21 cellular contexts compared by ENCODE assay signal in the genomic region with DNA sequence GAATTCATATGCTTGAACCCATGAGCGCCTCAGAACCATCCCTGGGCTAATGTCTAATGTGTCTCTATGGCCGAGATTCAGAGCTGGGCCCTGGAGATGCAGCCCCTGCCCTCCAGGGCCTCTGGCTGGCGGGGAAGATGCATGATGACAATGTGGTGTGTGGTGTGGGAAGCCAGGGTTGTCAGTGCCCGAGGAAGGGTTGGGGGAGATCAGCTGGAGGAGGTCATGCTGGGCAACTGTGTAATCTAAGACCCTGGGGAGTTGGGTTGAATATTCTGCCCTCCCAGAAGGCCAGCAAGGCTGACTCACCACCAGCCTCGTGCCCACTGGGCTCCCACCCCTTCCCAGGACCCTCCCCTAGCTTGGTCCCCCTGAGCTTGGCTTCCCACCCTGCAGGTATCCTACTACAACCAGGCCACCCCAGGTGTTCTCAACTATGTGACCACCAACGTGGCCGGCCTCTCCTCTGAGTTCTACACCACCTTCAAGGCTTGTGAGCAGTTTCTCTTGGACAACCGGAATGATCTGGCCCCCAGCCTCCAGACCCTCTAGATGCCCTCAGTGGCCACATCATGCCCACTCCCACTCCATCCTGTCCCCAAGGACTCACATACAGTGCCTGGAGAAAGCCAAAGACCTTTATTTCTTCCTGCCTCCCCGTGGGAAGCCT. TPM values are rescaled to one million over a fixed set of nuclear protein-coding genes. Genes with fewer than 3 reads are reported as not detected.
DNase-seq lines count a peak whose midpoint lies in the region; ATAC-seq and TF ChIP-seq lines count a peak whose summit lies in the region.
"Had no signal": no experiment of that assay in that cellular context is flagged by ENCODE, and none has a peak within 500 bp of the region (broad histone marks: within the 10 kb centered on the region; RNA-seq: fewer than 3 reads in every experiment).

No MANE protein-coding gene starts in this region.

- no peak overlapping the region for H3K4me2 ChIP-seq in mesenchymal stem cell (ENCODE audit: low read length, poor library complexity, severe bottlenecking)

- no peak overlapping the region for H2AFZ ChIP-seq in mesenchymal stem cell (ENCODE audit: low read depth, low read length)

- H2BK120ac ChIP-seq in mesenchymal stem cell (ENCODE audit: low read depth, low read length): no peak overlapping the region

- no peak overlapping the region for H4K8ac ChIP-seq in mesenchymal stem cell (ENCODE audit: low read length)

- no peak for TF ChIP-seq POLR2A in sigmoid colon (IDR thresholded peaks at IDR 0.05)

- peak overlapping the region; percentile 13 for H2AK5ac ChIP-seq in mesenchymal stem cell (ENCODE audit: low read length, severe bottlenecking)

- peaks cover 38% of the 10 kb centered on the region for H3K4me1 ChIP-seq in mesenchymal stem cell (ENCODE audit: control insufficient read depth, insufficient read depth, low read depth, low read length)
- no peaks in the 10 kb centered on the region for H3K4me1 ChIP-seq in sigmoid colon
- H3K4me1 ChIP-seq: Caco-2, HAP-1 had no signal

- H3K27ac Mint-ChIP-seq in natural killer cell treated with Interleukin-12 subunit alpha and Interleukin-12 subunit beta and Interleukin-15 and Interleukin-18, amount 100 ng/mL, for 72 hours: no peak overlapping the region
- H3K27ac Mint-ChIP-seq in natural killer cell: no peak overlapping the region
- peak overlapping the region in 2 of 7 donors; percentile 5 to 70 for H3K27ac Mint-ChIP-seq in CD14-positive monocyte
- H3K27ac Mint-ChIP-seq: CD4-positive, alpha-beta T cell had no signal

- H3K4me3 Mint-ChIP-seq in natural killer cell treated with Interleukin-12 subunit alpha and Interleukin-12 subunit beta and Interleukin-15 and Interleukin-18, amount 100 ng/mL, for 72 hours: no peak overlapping the region
- H3K4me3 Mint-ChIP-seq in natural killer cell (no peak overlapping the region), CD14-positive monocyte (no peak overlapping the region)
- H3K4me3 Mint-ChIP-seq: CD4-positive, alpha-beta T cell had no signal

- TF ChIP-seq EP300 in sigmoid colon (IDR thresholded peaks at IDR 0.05): no peak

- 82% methylated on average over 8 of the region's 9 CpGs for WGBS in mesenchymal stem cell
- 90 to 91% methylated on average over 9 of the region's 9 CpGs for WGBS in sigmoid colon, 2 donors

- peaks cover 0 to 2% of the 10 kb centered on the region in 2 donors for H3K27me3 Mint-ChIP-seq in natural killer cell treated with Interleukin-12 subunit alpha and Interleukin-12 subunit beta and Interleukin-15 and Interleukin-18, amount 100 ng/mL, for 72 hours
- no peaks in the 10 kb centered on the region for H3K27me3 Mint-ChIP-seq in natural killer cell (ENCODE audit: low read depth in 2 of 2)
- H3K27me3 Mint-ChIP-seq in CD14-positive monocyte (ENCODE audit: low read depth in 3 of 3): no peaks in the 10 kb centered on the region
- H3K27me3 Mint-ChIP-seq: CD4-positive, alpha-beta T cell had no signal

- H2BK12ac ChIP-seq in mesenchymal stem cell (ENCODE audit: low read length in 2 of 2): no peak overlapping the region

- H3K18ac ChIP-seq in mesenchymal stem cell (ENCODE audit: low read depth in 1 of 2, low read length in 2 of 2): no peak overlapping the region

- no peak overlapping the region for H3K23ac ChIP-seq in mesenchymal stem cell (ENCODE audit: low read length in 2 of 2)

- H4K91ac ChIP-seq in mesenchymal stem cell (ENCODE audit: low read length): no peak overlapping the region

- peak; percentile 32 for DNase-seq in natural killer cell treated with Interleukin-12 subunit alpha and Interleukin-12 subunit beta and Interleukin-15 and Interleukin-18, amount 100 ng/mL, for 72 hours (ENCODE audit: low spot score)
- no peak for DNase-seq in natural killer cell
- DNase-seq in mesenchymal stem cell: no peak
- peak; percentile 55 for DNase-seq in sigmoid colon
- DNase-seq in DMS53 treated with DMSO at 0.1 percent for 48 hours (lab: John Stamatoyannopoulos, UW; ENCODE audit: unreplicated experiment): no peak
- DNase-seq in anterior cingulate cortex (lab: John Stamatoyannopoulos, UW): no peak
- DNase-seq in CD14-positive monocyte (ENCODE audit: low spot score): no peak
- DNase-seq: Caco-2; CD4-positive, alpha-beta T cell; DMS153; GF-D8; NCI-H1105 treated with DMSO at 0.1 percent for 48 hours; NCI-H1694; NK-92 treated with Interleukin-12 subunit alpha and Interleukin-12 subunit beta, amount 100 ng/mL, for 24 hours had no signal

- H3K27ac ChIP-seq in mesenchymal stem cell (ENCODE audit: low read length, poor library complexity, severe bottlenecking): no peak overlapping the region
- no peak overlapping the region for H3K27ac ChIP-seq in sigmoid colon
- H3K27ac ChIP-seq: 22Rv1, SK-N-MC had no signal

- H2BK5ac ChIP-seq in mesenchymal stem cell (ENCODE audit: low read depth, low read length, poor library complexity, severe bottlenecking): no peak overlapping the region

- no peak overlapping the region for H3K4me3 ChIP-seq in mesenchymal stem cell (ENCODE audit: insufficient read depth in 1 of 2, low read depth in 1 of 2, low read length in 2 of 2)
- no peak overlapping the region for H3K4me3 ChIP-seq in sigmoid colon
- H3K4me3 ChIP-seq: HAP-1, K562, SK-N-MC had no signal

- no peak overlapping the region for H3K4ac ChIP-seq in mesenchymal stem cell (ENCODE audit: low read depth in 1 of 2, low read length in 2 of 2)

- no peak for ATAC-seq in natural killer cell treated with Interleukin-12 subunit alpha and Interleukin-12 subunit beta and Interleukin-15 and Interleukin-18, amount 100 ng/mL, for 72 hours
- ATAC-seq in natural killer cell (no peak), HG03354 (IDR thresholded peaks at IDR 0.05; ENCODE audit: poor library complexity, severe bottlenecking, unreplicated experiment) (no peak)

- H3K27me3 ChIP-seq in mesenchymal stem cell (ENCODE audit: control insufficient read depth in 1 of 2, insufficient read depth in 1 of 2, low read length in 2 of 2) (no peaks in the 10 kb centered on the region), sigmoid colon (no peaks in the 10 kb centered on the region)

- H3K4me1 Mint-ChIP-seq in natural killer cell treated with Interleukin-12 subunit alpha and Interleukin-12 subunit beta and Interleukin-15 and Interleukin-18, amount 100 ng/mL, for 72 hours (ENCODE audit: low read depth in 2 of 2): peaks cover 8 to 10% of the 10 kb centered on the region in 2 donors
- H3K4me1 Mint-ChIP-seq in natural killer cell (peaks cover 9 to 11% of the 10 kb centered on the region in 2 donors), CD14-positive monocyte (peaks cover 2% of the 10 kb centered on the region)

- H3K36me3 ChIP-seq in mesenchymal stem cell (ENCODE audit: control insufficient read depth in 1 of 2, insufficient read depth in 2 of 2, low read depth in 1 of 2, low read length in 2 of 2) (no peaks in the 10 kb centered on the region), sigmoid colon (peaks cover 0 to 52% (median 9%) of the 10 kb centered on the region in 4 donors)
- H3K36me3 ChIP-seq: HAP-1 had no signal

- no peak overlapping the region for H3K14ac ChIP-seq in mesenchymal stem cell (ENCODE audit: low read length in 2 of 2)

- H3K9me3 ChIP-seq in mesenchymal stem cell (ENCODE audit: control insufficient read depth, low read length) (no peaks in the 10 kb centered on the region), sigmoid colon (no peaks in the 10 kb centered on the region)
- H3K9me3 ChIP-seq: Caco-2, HAP-1 had no signal

- H3K9ac ChIP-seq in mesenchymal stem cell (ENCODE audit: low read length): no peak overlapping the region

- H2BK15ac ChIP-seq in mesenchymal stem cell (ENCODE audit: low read depth, poor library complexity, severe bottlenecking): no peak overlapping the region

- H3K79me1 ChIP-seq in mesenchymal stem cell (replicated peaks; ENCODE audit: low read length, poor library complexity, severe bottlenecking): no peaks in the 10 kb centered on the region

- no peaks in the 10 kb centered on the region for H3K9me3 Mint-ChIP-seq in natural killer cell treated with Interleukin-12 subunit alpha and Interleukin-12 subunit beta and Interleukin-15 and Interleukin-18, amount 100 ng/mL, for 72 hours
- H3K9me3 Mint-ChIP-seq in natural killer cell (no peaks in the 10 kb centered on the region), CD14-positive monocyte (no peaks in the 10 kb centered on the region)
- H3K9me3 Mint-ChIP-seq: CD4-positive, alpha-beta T cell had no signal

- intact Hi-C loops in natural killer cell (cut with micrococcal nuclease) (no loop called here), sigmoid colon (cut with DNase I) (no loop called here), CD14-positive monocyte (cut with micrococcal nuclease) (no loop called here)

- no peaks in the 10 kb centered on the region for H3K36me3 Mint-ChIP-seq in natural killer cell treated with Interleukin-12 subunit alpha and Interleukin-12 subunit beta and Interleukin-15 and Interleukin-18, amount 100 ng/mL, for 72 hours
- no peaks in the 10 kb centered on the region for H3K36me3 Mint-ChIP-seq in natural killer cell
- peaks cover 3 to 20% of the 10 kb centered on the region in 2 donors for H3K36me3 Mint-ChIP-seq in CD14-positive monocyte

- TF ChIP-seq CTCF in natural killer cell (IDR thresholded peaks at IDR 0.05) (no peak), sigmoid colon (IDR thresholded peaks at IDR 0.05) (no peak), CD14-positive monocyte (IDR thresholded peaks at IDR 0.05) (no peak)

RNA-seq across cellular contexts. Expression of gene FAM151A, which starts 14.6 kb away (rescaled TPM):
- not detected for total RNA-seq in natural killer cell treated with Interleukin-12 subunit alpha and Interleukin-12 subunit beta and Interleukin-15 and Interleukin-18, amount 100 ng/mL, for 72 hours
- not detected for total RNA-seq in natural killer cell
- polyA plus RNA-seq in mesenchymal stem cell (2013, experiment 1 of 2): not detected
- polyA plus RNA-seq in mesenchymal stem cell (2013, experiment 2 of 2): not detected
- total RNA-seq in sigmoid colon: not detected
- 1 to 10 TPM; 3.2 to 5.4 (median 3.7) TPM for polyA plus RNA-seq in sigmoid colon
- polyA plus RNA-seq in CD14-positive monocyte: not detected
- total RNA-seq: CD4-positive, alpha-beta T cell; K562; NCI-H460 had no signal
- polyA plus RNA-seq: AG04450, K562 had no signal

RNA-seq across cellular contexts. Expression of gene MROH7, which starts 32.9 kb away (rescaled TPM):
- total RNA-seq in natural killer cell treated with Interleukin-12 subunit alpha and Interleukin-12 subunit beta and Interleukin-15 and Interleukin-18, amount 100 ng/mL, for 72 hours: under 1 TPM in 1 of 2 donors, not detected in 1; 0.84 TPM
- total RNA-seq in natural killer cell (under 1 TPM; 0.16 to 0.88 (median 0.33) TPM), sigmoid colon (10 to 100 TPM; 11.2 to 23.0 (median 15.9) TPM)
- polyA plus RNA-seq in mesenchymal stem cell (2013, experiment 1 of 2): 0.04 TPM
- polyA plus RNA-seq in mesenchymal stem cell (2013, experiment 2 of 2): not detected
- polyA plus RNA-seq in sigmoid colon (1 to 10 TPM in 2 of 3 donors, under 1 TPM in 1; 0.69 to 4.3 (median 1.8) TPM), CD14-positive monocyte (not detected)
- total RNA-seq: Caco-2, K562, NCI-H460 had no signal
- polyA plus RNA-seq: AG04450, K562 had no signal

Comparison
In these comparisons a context has a peak if more than half of its experiments do, and no peak if none do; other contexts are left out.
1. DNase-seq: peak in natural killer cell treated with Interleukin-12 subunit alpha and Interleukin-12 subunit beta and Interleukin-15 and Interleukin-18, amount 100 ng/mL, for 72 hours (single experiment) and sigmoid colon (single experiment); none in natural killer cell (single experiment), mesenchymal stem cell (single experiment), DMS53 treated with DMSO at 0.1 percent for 48 hours (single experiment), anterior cingulate cortex (0 of 58) and CD14-positive monocyte (single experiment).
2. RNA of gene MROH7, which starts 32.9 kb away (total RNA-seq): 11.2 to 23.0 TPM in sigmoid colon; 0.84 TPM in natural killer cell treated with Interleukin-12 subunit alpha and Interleukin-12 subunit beta and Interleukin-15 and Interleukin-18, amount 100 ng/mL, for 72 hours and 0.16 to 0.88 TPM in natural killer cell; every median in the first group is over 4 times any median in the second.